In genomic region chr12:55019784-55020183, GRCh38 we compare ENCODE assay signal across 1 cellular context.
TF ChIP-seq lines count a peak whose summit lies in the region.

Gene NEUROD4, plus strand, starts transcription at chr12:55019974. Its CDS starts 6,466 bp downstream, at chr12:55026440.

TF ChIP-seq in WTC11, 78 proteins besides CTCF, POLR2A, EP300 and RAD21 (continued from another document and continues in another):
- TF ChIP-seq, protein P1, sequence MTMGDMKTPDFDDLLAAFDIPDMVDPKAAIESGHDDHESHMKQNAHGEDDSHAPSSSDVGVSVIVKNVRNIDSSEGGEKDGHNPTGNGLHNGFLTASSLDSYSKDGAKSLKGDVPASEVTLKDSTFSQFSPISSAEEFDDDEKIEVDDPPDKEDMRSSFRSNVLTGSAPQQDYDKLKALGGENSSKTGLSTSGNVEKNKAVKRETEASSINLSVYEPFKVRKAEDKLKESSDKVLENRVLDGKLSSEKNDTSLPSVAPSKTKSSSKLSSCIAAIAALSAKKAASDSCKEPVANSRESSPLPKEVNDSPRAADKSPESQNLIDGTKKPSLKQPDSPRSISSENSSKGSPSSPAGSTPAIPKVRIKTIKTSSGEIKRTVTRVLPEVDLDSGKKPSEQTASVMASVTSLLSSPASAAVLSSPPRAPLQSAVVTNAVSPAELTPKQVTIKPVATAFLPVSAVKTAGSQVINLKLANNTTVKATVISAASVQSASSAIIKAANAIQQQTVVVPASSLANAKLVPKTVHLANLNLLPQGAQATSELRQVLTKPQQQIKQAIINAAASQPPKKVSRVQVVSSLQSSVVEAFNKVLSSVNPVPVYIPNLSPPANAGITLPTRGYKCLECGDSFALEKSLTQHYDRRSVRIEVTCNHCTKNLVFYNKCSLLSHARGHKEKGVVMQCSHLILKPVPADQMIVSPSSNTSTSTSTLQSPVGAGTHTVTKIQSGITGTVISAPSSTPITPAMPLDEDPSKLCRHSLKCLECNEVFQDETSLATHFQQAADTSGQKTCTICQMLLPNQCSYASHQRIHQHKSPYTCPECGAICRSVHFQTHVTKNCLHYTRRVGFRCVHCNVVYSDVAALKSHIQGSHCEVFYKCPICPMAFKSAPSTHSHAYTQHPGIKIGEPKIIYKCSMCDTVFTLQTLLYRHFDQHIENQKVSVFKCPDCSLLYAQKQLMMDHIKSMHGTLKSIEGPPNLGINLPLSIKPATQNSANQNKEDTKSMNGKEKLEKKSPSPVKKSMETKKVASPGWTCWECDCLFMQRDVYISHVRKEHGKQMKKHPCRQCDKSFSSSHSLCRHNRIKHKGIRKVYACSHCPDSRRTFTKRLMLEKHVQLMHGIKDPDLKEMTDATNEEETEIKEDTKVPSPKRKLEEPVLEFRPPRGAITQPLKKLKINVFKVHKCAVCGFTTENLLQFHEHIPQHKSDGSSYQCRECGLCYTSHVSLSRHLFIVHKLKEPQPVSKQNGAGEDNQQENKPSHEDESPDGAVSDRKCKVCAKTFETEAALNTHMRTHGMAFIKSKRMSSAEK (CRISPR knock-in tag; IDR thresholded peaks at IDR 0.05; ENCODE audit: borderline replicate concordance) = 0 out of 2 replicates have a peak, but pooled peaks have one; percentile 19
- TF ChIP-seq NFATC4 (CRISPR knock-in tag; IDR thresholded peaks at IDR 0.05) (no peak), SOX15 (CRISPR knock-in tag; IDR thresholded peaks at IDR 0.05) (no peak), ESRRA (CRISPR knock-in tag; IDR thresholded peaks at IDR 0.05; ENCODE audit: borderline replicate concordance) (peak; percentile 84; the same call in 1 of the 2 replicates), ETV6 (CRISPR knock-in tag; IDR thresholded peaks at IDR 0.05) (peak; percentile 93), ATF6 (CRISPR knock-in tag; IDR thresholded peaks at IDR 0.05) (no peak), ATF3 (CRISPR knock-in tag; conservative IDR thresholded peaks at IDR 0.05) (no peak), ZNF138 (CRISPR knock-in tag; conservative IDR thresholded peaks at IDR 0.05) (no peak), CREM (CRISPR knock-in tag; IDR thresholded peaks at IDR 0.05) (peak; percentile 67; the same call in 1 of the 2 replicates), FOXJ3 (CRISPR knock-in tag; IDR thresholded peaks at IDR 0.05; ENCODE audit: borderline replicate concordance) (0 out of 2 replicates have a peak, but pooled peaks have one; percentile 75), ELF4 (CRISPR knock-in tag; IDR thresholded peaks at IDR 0.05; ENCODE audit: low read depth) (no peak), GTF2I (CRISPR knock-in tag; conservative IDR thresholded peaks at IDR 0.05) (no peak), ZNF232 (CRISPR knock-in tag; IDR thresholded peaks at IDR 0.05) (peak; percentile 58; the same call in 1 of the 2 replicates), TEAD1 (CRISPR knock-in tag; IDR thresholded peaks at IDR 0.05) (peak; percentile 90; the same call in 1 of the 2 replicates), TCF7 (CRISPR knock-in tag; IDR thresholded peaks at IDR 0.05; ENCODE audit: low read depth) (0 out of 2 replicates have a peak, but pooled peaks have one; percentile 72), FOXP1 (CRISPR knock-in tag; IDR thresholded peaks at IDR 0.05; ENCODE audit: borderline replicate concordance) (peak; percentile 93), KAT7 (CRISPR knock-in tag; IDR thresholded peaks at IDR 0.05; ENCODE audit: borderline replicate concordance) (no peak), SP1 (CRISPR knock-in tag; conservative IDR thresholded peaks at IDR 0.05) (no peak; the same call in 1 of the 2 replicates), ZNF671 (CRISPR knock-in tag; IDR thresholded peaks at IDR 0.05) (no peak), ZNF263 (CRISPR knock-in tag; IDR thresholded peaks at IDR 0.05; ENCODE audit: low read depth) (no peak), JAZF1 (CRISPR knock-in tag; IDR thresholded peaks at IDR 0.05) (no peak), CREB1 (CRISPR knock-in tag; IDR thresholded peaks at IDR 0.05) (peak; percentile 90), RORB (CRISPR knock-in tag; IDR thresholded peaks at IDR 0.05) (no peak), ZBTB21 (CRISPR knock-in tag; IDR thresholded peaks at IDR 0.05; ENCODE audit: borderline replicate concordance) (0 out of 2 replicates have a peak, but pooled peaks have one; percentile 39), ZNF219 (CRISPR knock-in tag; IDR thresholded peaks at IDR 0.05; ENCODE audit: borderline replicate concordance) (peak; percentile 92; the same call in 1 of the 2 replicates), FOXK1 (CRISPR knock-in tag; IDR thresholded peaks at IDR 0.05) (peak; percentile 86; the same call in 1 of the 2 replicates)
- TF ChIP-seq, protein P2, sequence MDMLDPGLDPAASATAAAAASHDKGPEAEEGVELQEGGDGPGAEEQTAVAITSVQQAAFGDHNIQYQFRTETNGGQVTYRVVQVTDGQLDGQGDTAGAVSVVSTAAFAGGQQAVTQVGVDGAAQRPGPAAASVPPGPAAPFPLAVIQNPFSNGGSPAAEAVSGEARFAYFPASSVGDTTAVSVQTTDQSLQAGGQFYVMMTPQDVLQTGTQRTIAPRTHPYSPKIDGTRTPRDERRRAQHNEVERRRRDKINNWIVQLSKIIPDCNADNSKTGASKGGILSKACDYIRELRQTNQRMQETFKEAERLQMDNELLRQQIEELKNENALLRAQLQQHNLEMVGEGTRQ (CRISPR knock-in tag; IDR thresholded peaks at IDR 0.05) = no peak; the same call in 1 of the 2 replicates
- TF ChIP-seq, protein P3, sequence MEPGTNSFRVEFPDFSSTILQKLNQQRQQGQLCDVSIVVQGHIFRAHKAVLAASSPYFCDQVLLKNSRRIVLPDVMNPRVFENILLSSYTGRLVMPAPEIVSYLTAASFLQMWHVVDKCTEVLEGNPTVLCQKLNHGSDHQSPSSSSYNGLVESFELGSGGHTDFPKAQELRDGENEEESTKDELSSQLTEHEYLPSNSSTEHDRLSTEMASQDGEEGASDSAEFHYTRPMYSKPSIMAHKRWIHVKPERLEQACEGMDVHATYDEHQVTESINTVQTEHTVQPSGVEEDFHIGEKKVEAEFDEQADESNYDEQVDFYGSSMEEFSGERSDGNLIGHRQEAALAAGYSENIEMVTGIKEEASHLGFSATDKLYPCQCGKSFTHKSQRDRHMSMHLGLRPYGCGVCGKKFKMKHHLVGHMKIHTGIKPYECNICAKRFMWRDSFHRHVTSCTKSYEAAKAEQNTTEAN (CRISPR knock-in tag; IDR thresholded peaks at IDR 0.05) = no peak
- TF ChIP-seq, protein P4, sequence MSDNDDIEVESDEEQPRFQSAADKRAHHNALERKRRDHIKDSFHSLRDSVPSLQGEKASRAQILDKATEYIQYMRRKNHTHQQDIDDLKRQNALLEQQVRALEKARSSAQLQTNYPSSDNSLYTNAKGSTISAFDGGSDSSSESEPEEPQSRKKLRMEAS (CRISPR knock-in tag; IDR thresholded peaks at IDR 0.05) = peak; percentile 73
- TF ChIP-seq, protein P5, sequence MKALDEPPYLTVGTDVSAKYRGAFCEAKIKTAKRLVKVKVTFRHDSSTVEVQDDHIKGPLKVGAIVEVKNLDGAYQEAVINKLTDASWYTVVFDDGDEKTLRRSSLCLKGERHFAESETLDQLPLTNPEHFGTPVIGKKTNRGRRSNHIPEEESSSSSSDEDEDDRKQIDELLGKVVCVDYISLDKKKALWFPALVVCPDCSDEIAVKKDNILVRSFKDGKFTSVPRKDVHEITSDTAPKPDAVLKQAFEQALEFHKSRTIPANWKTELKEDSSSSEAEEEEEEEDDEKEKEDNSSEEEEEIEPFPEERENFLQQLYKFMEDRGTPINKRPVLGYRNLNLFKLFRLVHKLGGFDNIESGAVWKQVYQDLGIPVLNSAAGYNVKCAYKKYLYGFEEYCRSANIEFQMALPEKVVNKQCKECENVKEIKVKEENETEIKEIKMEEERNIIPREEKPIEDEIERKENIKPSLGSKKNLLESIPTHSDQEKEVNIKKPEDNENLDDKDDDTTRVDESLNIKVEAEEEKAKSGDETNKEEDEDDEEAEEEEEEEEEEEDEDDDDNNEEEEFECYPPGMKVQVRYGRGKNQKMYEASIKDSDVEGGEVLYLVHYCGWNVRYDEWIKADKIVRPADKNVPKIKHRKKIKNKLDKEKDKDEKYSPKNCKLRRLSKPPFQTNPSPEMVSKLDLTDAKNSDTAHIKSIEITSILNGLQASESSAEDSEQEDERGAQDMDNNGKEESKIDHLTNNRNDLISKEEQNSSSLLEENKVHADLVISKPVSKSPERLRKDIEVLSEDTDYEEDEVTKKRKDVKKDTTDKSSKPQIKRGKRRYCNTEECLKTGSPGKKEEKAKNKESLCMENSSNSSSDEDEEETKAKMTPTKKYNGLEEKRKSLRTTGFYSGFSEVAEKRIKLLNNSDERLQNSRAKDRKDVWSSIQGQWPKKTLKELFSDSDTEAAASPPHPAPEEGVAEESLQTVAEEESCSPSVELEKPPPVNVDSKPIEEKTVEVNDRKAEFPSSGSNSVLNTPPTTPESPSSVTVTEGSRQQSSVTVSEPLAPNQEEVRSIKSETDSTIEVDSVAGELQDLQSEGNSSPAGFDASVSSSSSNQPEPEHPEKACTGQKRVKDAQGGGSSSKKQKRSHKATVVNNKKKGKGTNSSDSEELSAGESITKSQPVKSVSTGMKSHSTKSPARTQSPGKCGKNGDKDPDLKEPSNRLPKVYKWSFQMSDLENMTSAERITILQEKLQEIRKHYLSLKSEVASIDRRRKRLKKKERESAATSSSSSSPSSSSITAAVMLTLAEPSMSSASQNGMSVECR (CRISPR knock-in tag; IDR thresholded peaks at IDR 0.05; ENCODE audit: borderline replicate concordance) = peak; percentile 99
- TF ChIP-seq, protein P6, sequence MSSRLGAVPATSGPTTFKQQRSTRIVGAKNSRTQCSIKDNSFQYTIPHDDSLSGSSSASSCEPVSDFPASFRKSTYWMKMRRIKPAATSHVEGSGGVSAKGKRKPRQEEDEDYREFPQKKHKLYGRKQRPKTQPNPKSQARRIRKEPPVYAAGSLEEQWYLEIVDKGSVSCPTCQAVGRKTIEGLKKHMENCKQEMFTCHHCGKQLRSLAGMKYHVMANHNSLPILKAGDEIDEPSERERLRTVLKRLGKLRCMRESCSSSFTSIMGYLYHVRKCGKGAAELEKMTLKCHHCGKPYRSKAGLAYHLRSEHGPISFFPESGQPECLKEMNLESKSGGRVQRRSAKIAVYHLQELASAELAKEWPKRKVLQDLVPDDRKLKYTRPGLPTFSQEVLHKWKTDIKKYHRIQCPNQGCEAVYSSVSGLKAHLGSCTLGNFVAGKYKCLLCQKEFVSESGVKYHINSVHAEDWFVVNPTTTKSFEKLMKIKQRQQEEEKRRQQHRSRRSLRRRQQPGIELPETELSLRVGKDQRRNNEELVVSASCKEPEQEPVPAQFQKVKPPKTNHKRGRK (CRISPR knock-in tag; IDR thresholded peaks at IDR 0.05; ENCODE audit: borderline replicate concordance) = no peak
- TF ChIP-seq, protein P7, sequence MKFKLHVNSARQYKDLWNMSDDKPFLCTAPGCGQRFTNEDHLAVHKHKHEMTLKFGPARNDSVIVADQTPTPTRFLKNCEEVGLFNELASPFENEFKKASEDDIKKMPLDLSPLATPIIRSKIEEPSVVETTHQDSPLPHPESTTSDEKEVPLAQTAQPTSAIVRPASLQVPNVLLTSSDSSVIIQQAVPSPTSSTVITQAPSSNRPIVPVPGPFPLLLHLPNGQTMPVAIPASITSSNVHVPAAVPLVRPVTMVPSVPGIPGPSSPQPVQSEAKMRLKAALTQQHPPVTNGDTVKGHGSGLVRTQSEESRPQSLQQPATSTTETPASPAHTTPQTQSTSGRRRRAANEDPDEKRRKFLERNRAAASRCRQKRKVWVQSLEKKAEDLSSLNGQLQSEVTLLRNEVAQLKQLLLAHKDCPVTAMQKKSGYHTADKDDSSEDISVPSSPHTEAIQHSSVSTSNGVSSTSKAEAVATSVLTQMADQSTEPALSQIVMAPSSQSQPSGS (CRISPR knock-in tag; IDR thresholded peaks at IDR 0.05; ENCODE audit: borderline replicate concordance, low read depth) = no peak
- TF ChIP-seq, protein P8, sequence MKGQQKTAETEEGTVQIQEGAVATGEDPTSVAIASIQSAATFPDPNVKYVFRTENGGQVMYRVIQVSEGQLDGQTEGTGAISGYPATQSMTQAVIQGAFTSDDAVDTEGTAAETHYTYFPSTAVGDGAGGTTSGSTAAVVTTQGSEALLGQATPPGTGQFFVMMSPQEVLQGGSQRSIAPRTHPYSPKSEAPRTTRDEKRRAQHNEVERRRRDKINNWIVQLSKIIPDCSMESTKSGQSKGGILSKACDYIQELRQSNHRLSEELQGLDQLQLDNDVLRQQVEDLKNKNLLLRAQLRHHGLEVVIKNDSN (CRISPR knock-in tag; IDR thresholded peaks at IDR 0.05) = peak; percentile 82
- TF ChIP-seq, protein P9, sequence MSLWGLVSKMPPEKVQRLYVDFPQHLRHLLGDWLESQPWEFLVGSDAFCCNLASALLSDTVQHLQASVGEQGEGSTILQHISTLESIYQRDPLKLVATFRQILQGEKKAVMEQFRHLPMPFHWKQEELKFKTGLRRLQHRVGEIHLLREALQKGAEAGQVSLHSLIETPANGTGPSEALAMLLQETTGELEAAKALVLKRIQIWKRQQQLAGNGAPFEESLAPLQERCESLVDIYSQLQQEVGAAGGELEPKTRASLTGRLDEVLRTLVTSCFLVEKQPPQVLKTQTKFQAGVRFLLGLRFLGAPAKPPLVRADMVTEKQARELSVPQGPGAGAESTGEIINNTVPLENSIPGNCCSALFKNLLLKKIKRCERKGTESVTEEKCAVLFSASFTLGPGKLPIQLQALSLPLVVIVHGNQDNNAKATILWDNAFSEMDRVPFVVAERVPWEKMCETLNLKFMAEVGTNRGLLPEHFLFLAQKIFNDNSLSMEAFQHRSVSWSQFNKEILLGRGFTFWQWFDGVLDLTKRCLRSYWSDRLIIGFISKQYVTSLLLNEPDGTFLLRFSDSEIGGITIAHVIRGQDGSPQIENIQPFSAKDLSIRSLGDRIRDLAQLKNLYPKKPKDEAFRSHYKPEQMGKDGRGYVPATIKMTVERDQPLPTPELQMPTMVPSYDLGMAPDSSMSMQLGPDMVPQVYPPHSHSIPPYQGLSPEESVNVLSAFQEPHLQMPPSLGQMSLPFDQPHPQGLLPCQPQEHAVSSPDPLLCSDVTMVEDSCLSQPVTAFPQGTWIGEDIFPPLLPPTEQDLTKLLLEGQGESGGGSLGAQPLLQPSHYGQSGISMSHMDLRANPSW (CRISPR knock-in tag; conservative IDR thresholded peaks at IDR 0.05; ENCODE audit: low read depth) = no peak
